18 cellular contexts compared by ENCODE assay signal in the genomic region with DNA sequence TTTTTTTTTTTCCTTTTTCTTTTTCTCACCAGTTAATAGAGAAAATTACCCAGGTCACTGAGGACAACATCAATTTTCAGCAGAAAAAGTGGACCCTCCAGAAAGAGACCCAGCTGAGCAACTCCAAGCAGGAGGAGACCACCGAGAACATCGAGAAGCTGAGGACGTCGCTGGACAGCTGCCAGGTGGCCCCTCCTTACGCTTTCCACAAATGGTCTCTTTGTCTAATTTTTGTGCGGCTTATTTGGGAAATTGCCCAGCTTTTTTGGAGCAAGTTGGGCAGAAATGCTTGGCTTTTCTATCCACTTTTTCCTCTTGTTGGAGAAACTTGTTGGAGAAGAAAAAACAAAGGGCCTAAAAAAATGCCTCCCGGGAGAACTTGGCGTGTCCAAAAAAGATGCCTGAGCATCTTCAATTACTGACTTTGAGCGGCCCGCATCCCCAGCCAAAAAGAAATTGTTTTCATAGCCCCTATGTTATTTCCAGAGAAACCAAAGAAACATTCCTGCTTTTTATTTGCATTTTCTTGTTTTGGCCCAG.
DNase-seq lines count a peak whose midpoint lies in the region; ATAC-seq and TF ChIP-seq lines count a peak whose summit lies in the region.
"Had no signal": no experiment of that assay in that cellular context is flagged by ENCODE, and none has a peak within 500 bp of the region (broad histone marks: within the 10 kb centered on the region; RNA-seq: fewer than 3 reads in every experiment).

No MANE protein-coding gene starts in this region.

- WGBS in mesenchymal stem cell = 95% methylated on average over 10 of the region's 10 CpGs
- 23 to 33% (median 27%) methylated on average over 10 of the region's 10 CpGs for WGBS in stomach, 5 donors

- H3K9ac ChIP-seq in mesenchymal stem cell (ENCODE audit: low read length) = peak overlapping the region; percentile 64

- no peak overlapping the region for H2BK15ac ChIP-seq in mesenchymal stem cell (ENCODE audit: low read depth, poor library complexity, severe bottlenecking)

- H2AK5ac ChIP-seq in mesenchymal stem cell (ENCODE audit: low read length, severe bottlenecking) = no peak overlapping the region

- H2BK120ac ChIP-seq in mesenchymal stem cell (ENCODE audit: low read depth, low read length) = no peak overlapping the region

- H3K18ac ChIP-seq in mesenchymal stem cell (ENCODE audit: low read depth in 1 of 2, low read length in 2 of 2) = no peak overlapping the region

- H4K91ac ChIP-seq in mesenchymal stem cell (ENCODE audit: low read length) = no peak overlapping the region

- H4K8ac ChIP-seq in mesenchymal stem cell (ENCODE audit: low read length) = no peak overlapping the region

- TF ChIP-seq EP300 in stomach (IDR thresholded peaks at IDR 0.05) = no peak

- no peak for ATAC-seq in stimulated activated naive B cell treated with anti-CD40 and anti-IgM and Interleukin-4, amounts not matched to agents 10 μg/mL and 1 μg/mL and 100 μg/mL, for 72 hours (replicated peaks)
- ATAC-seq in activated T-cell treated with anti-CD3 and anti-CD28 coated beads, Interleukin-2, amount 50 U/mL, for 72 hours (replicated peaks in 1 of 2) = no peak
- ATAC-seq: naive thymus-derived CD8-positive, alpha-beta T cell; T-helper 17 cell had no signal

- no peaks in the 10 kb centered on the region for H3K79me1 ChIP-seq in mesenchymal stem cell (replicated peaks; ENCODE audit: low read length, poor library complexity, severe bottlenecking)

- DNase-seq in SJCRH30 (peak; percentile 64 to 73), mesenchymal stem cell (no peak), stomach (no peak), T-helper 1 cell (no peak)
- DNase-seq in stimulated activated naive B cell treated with anti-CD40 and anti-IgM and Interleukin-4, amounts not matched to agents 10 μg/mL and 1 μg/mL and 100 μg/mL, for 72 hours = no peak
- DNase-seq in activated T-cell treated with anti-CD3 and anti-CD28 coated beads, Interleukin-2, amount 50 U/mL, for 72 hours = no peak
- DNase-seq: activated CD4-positive, CD25-positive, alpha-beta regulatory T cell treated with anti-CD3 and anti-CD28 coated beads, Interleukin-2, amount 50 U/mL, for 72 hours; activated gamma-delta T cell treated with Interleukin-2 at 50 U/mL for 16 hours; GOT3; naive thymus-derived CD8-positive, alpha-beta T cell; NCI-H1417 treated with DMSO at 0.1 percent for 48 hours; NCI-H2227 treated with DMSO at 0.1 percent for 48 hours; retina; T-helper 17 cell had no signal

- H3K9me3 Mint-ChIP-seq in dendritic cell treated with granulocyte-macrophage colony-stimulating factor and Interleukin-4, amounts not matched to agents 40 ng/mL and 50 ng/mL, for 4 days = no peaks in the 10 kb centered on the region
- no peaks in the 10 kb centered on the region for H3K9me3 Mint-ChIP-seq in stimulated activated naive B cell treated with anti-CD40 and anti-IgM and Interleukin-4, amounts not matched to agents 10 μg/mL and 1 μg/mL and 100 μg/mL, for 72 hours
- H3K9me3 Mint-ChIP-seq in activated T-cell treated with anti-CD3 and anti-CD28 coated beads, Interleukin-2, amount 50 U/mL, for 72 hours = no peaks in the 10 kb centered on the region
- H3K9me3 Mint-ChIP-seq: naive thymus-derived CD8-positive, alpha-beta T cell had no signal

- peak overlapping the region; percentile 29 for H2AFZ ChIP-seq in mesenchymal stem cell (ENCODE audit: low read depth, low read length)

- H3K27me3 Mint-ChIP-seq in dendritic cell treated with granulocyte-macrophage colony-stimulating factor and Interleukin-4, amounts not matched to agents 40 ng/mL and 50 ng/mL, for 4 days = peaks cover 11% of the 10 kb centered on the region
- H3K27me3 Mint-ChIP-seq in stimulated activated naive B cell treated with anti-CD40 and anti-IgM and Interleukin-4, amounts not matched to agents 10 μg/mL and 1 μg/mL and 100 μg/mL, for 72 hours = peaks cover 25 to 41% of the 10 kb centered on the region in 2 donors
- H3K27me3 Mint-ChIP-seq in activated T-cell treated with anti-CD3 and anti-CD28 coated beads, Interleukin-2, amount 50 U/mL, for 72 hours (ENCODE audit: low read depth) = peaks cover 51% of the 10 kb centered on the region

- peaks cover 87% of the 10 kb centered on the region for H3K4me1 Mint-ChIP-seq in dendritic cell treated with granulocyte-macrophage colony-stimulating factor and Interleukin-4, amounts not matched to agents 40 ng/mL and 50 ng/mL, for 4 days (ENCODE audit: low read depth)
- no peaks in the 10 kb centered on the region for H3K4me1 Mint-ChIP-seq in stimulated activated naive B cell treated with anti-CD40 and anti-IgM and Interleukin-4, amounts not matched to agents 10 μg/mL and 1 μg/mL and 100 μg/mL, for 72 hours
- H3K4me1 Mint-ChIP-seq in activated T-cell treated with anti-CD3 and anti-CD28 coated beads, Interleukin-2, amount 50 U/mL, for 72 hours (ENCODE audit: low read depth) = peaks cover 8% of the 10 kb centered on the region
- H3K4me1 Mint-ChIP-seq: B cell had no signal

- no peaks in the 10 kb centered on the region for H3K27me3 ChIP-seq in SJCRH30
- H3K27me3 ChIP-seq in mesenchymal stem cell (ENCODE audit: control insufficient read depth in 1 of 2, insufficient read depth in 1 of 2, low read length in 2 of 2) = peaks cover 0 to 38% of the 10 kb centered on the region in 2 experiments
- no peaks in the 10 kb centered on the region for H3K27me3 ChIP-seq in stomach

- H3K4me3 ChIP-seq in SJCRH30 (peak overlapping the region; percentile 23), mesenchymal stem cell (ENCODE audit: insufficient read depth in 1 of 2, low read depth in 1 of 2, low read length in 2 of 2) (peak overlapping the region in 1 of 2 experiments; percentile 1), stomach (no peak overlapping the region)
- H3K4me3 ChIP-seq: left lung had no signal

- H3K4me3 Mint-ChIP-seq in dendritic cell treated with granulocyte-macrophage colony-stimulating factor and Interleukin-4, amounts not matched to agents 40 ng/mL and 50 ng/mL, for 4 days = peak overlapping the region; percentile 4
- H3K4me3 Mint-ChIP-seq in stimulated activated naive B cell treated with anti-CD40 and anti-IgM and Interleukin-4, amounts not matched to agents 10 μg/mL and 1 μg/mL and 100 μg/mL, for 72 hours = no peak overlapping the region
- H3K4me3 Mint-ChIP-seq in activated T-cell treated with anti-CD3 and anti-CD28 coated beads, Interleukin-2, amount 50 U/mL, for 72 hours = no peak overlapping the region
- H3K4me3 Mint-ChIP-seq: B cell; naive thymus-derived CD8-positive, alpha-beta T cell; T-helper 17 cell had no signal

- intact Hi-C loops in dendritic cell treated with granulocyte-macrophage colony-stimulating factor and Interleukin-4, amounts not matched to agents 40 ng/mL and 50 ng/mL, for 4 days (cut with micrococcal nuclease) = loop anchor here (2.0 kb wide), 2 partner anchors 18 to 88 kb away; no protein-coding TSS in a partner anchor
- intact Hi-C loops in stomach (cut with DNase I; ENCODE audit: low total_unique reads) = loop anchor here (5.0 to 10.0 kb wide), 2 partner anchors 99 to 176 kb away; no protein-coding TSS in a partner anchor

- no peak for TF ChIP-seq CTCF in stomach (IDR thresholded peaks at IDR 0.05)

- no peak overlapping the region for H3K14ac ChIP-seq in mesenchymal stem cell (ENCODE audit: low read length in 2 of 2)

- H3K9me3 ChIP-seq in SJCRH30 (replicated peaks) = no peaks in the 10 kb centered on the region
- H3K9me3 ChIP-seq in mesenchymal stem cell (ENCODE audit: control insufficient read depth, low read length) = no peaks in the 10 kb centered on the region
- no peaks in the 10 kb centered on the region for H3K9me3 ChIP-seq in stomach
- H3K9me3 ChIP-seq: left lung had no signal

- H2BK5ac ChIP-seq in mesenchymal stem cell (ENCODE audit: low read depth, low read length, poor library complexity, severe bottlenecking) = no peak overlapping the region

- H3K27ac ChIP-seq in SJCRH30 = peak overlapping the region; percentile 2; the same call in 1 of the 2 replicates
- no peak overlapping the region for H3K27ac ChIP-seq in mesenchymal stem cell (ENCODE audit: low read length, poor library complexity, severe bottlenecking)
- peak overlapping the region; percentile 32 to 77 (median 70) for H3K27ac ChIP-seq in stomach
- H3K27ac ChIP-seq: RWPE1 had no signal

- peaks cover 37% of the 10 kb centered on the region for H3K4me1 ChIP-seq in SJCRH30
- H3K4me1 ChIP-seq in mesenchymal stem cell (ENCODE audit: control insufficient read depth, insufficient read depth, low read depth, low read length) = peaks cover 16% of the 10 kb centered on the region
- H3K4me1 ChIP-seq in stomach = peaks cover 30 to 53% (median 42%) of the 10 kb centered on the region in 4 donors

- no peak overlapping the region for H3K23ac ChIP-seq in mesenchymal stem cell (ENCODE audit: low read length in 2 of 2)

- no peak overlapping the region for H2BK12ac ChIP-seq in mesenchymal stem cell (ENCODE audit: low read length in 2 of 2)

- H3K36me3 ChIP-seq in SJCRH30 (no peaks in the 10 kb centered on the region), mesenchymal stem cell (ENCODE audit: control insufficient read depth in 1 of 2, insufficient read depth in 2 of 2, low read depth in 1 of 2, low read length in 2 of 2) (no peaks in the 10 kb centered on the region), stomach (no peaks in the 10 kb centered on the region)
- H3K36me3 ChIP-seq: left lung had no signal

- TF ChIP-seq POLR2A in stomach (IDR thresholded peaks at IDR 0.05) = no peak

- H3K27ac Mint-ChIP-seq in dendritic cell treated with granulocyte-macrophage colony-stimulating factor and Interleukin-4, amounts not matched to agents 40 ng/mL and 50 ng/mL, for 4 days = peak overlapping the region; percentile 92
- no peak overlapping the region for H3K27ac Mint-ChIP-seq in stimulated activated naive B cell treated with anti-CD40 and anti-IgM and Interleukin-4, amounts not matched to agents 10 μg/mL and 1 μg/mL and 100 μg/mL, for 72 hours
- H3K27ac Mint-ChIP-seq in activated T-cell treated with anti-CD3 and anti-CD28 coated beads, Interleukin-2, amount 50 U/mL, for 72 hours = no peak overlapping the region
- H3K27ac Mint-ChIP-seq: B cell, T-helper 17 cell had no signal

- no peak overlapping the region for H3K4me2 ChIP-seq in mesenchymal stem cell (ENCODE audit: low read length, poor library complexity, severe bottlenecking)

- H3K36me3 Mint-ChIP-seq in dendritic cell treated with granulocyte-macrophage colony-stimulating factor and Interleukin-4, amounts not matched to agents 40 ng/mL and 50 ng/mL, for 4 days (ENCODE audit: low read depth) = peaks cover 13% of the 10 kb centered on the region
- H3K36me3 Mint-ChIP-seq in stimulated activated naive B cell treated with anti-CD40 and anti-IgM and Interleukin-4, amounts not matched to agents 10 μg/mL and 1 μg/mL and 100 μg/mL, for 72 hours = no peaks in the 10 kb centered on the region
- no peaks in the 10 kb centered on the region for H3K36me3 Mint-ChIP-seq in activated T-cell treated with anti-CD3 and anti-CD28 coated beads, Interleukin-2, amount 50 U/mL, for 72 hours (ENCODE audit: insufficient read depth in 2 of 2)
- H3K36me3 Mint-ChIP-seq: naive thymus-derived CD8-positive, alpha-beta T cell had no signal

- H3K4ac ChIP-seq in mesenchymal stem cell (ENCODE audit: low read depth in 1 of 2, low read length in 2 of 2) = no peak overlapping the region

Comparison
In these comparisons a context has a peak if more than half of its experiments do, and no peak if none do; other contexts are left out.
1. DNase-seq: peak in SJCRH30 (2 of 2); none in mesenchymal stem cell (single experiment), stomach (single experiment), stimulated activated naive B cell treated with anti-CD40 and anti-IgM and Interleukin-4, amounts not matched to agents 10 μg/mL and 1 μg/mL and 100 μg/mL, for 72 hours (single experiment), T-helper 1 cell (0 of 5) and activated T-cell treated with anti-CD3 and anti-CD28 coated beads, Interleukin-2, amount 50 U/mL, for 72 hours (0 of 2).